8 cellular contexts compared by ENCODE assay signal in genomic region chr7:82441916-82442478, GRCh38. TPM values are rescaled to one million over a fixed set of nuclear protein-coding genes. Genes with fewer than 3 reads are reported as not detected.
DNase-seq lines count a peak whose midpoint lies in the region; ATAC-seq, FAIRE-seq and TF ChIP-seq lines count a peak whose summit lies in the region.

No MANE protein-coding gene starts in this region.

- CTCF ChIA-PET in AG04449 (lab: Yijun Ruan, JAX) = interaction anchor here (0.8 to 1.1 kb wide), 2 partner anchors 10 to 39 kb away, joined by 3 read pairs; no protein-coding TSS in a partner anchor

- no peak for DNase-seq in AG04449 (ENCODE audit: low read depth, low spot score)
- DNase-seq in HFF-Myc (ENCODE audit: extremely low read depth, low read depth) = no peak
- DNase-seq in bronchial epithelial cell (ENCODE audit: low read depth) = peak; percentile 52
- DNase-seq in thyroid gland = no peak
- DNase-seq in KG1 (lab: John Stamatoyannopoulos, UW) = no peak

- FAIRE-seq in bronchial epithelial cell (lab: Jason Lieb, UNC) = no peak

- TF ChIP-seq CTCF in AG04449 (IDR thresholded peaks at IDR 0.05; ENCODE audit: insufficient read depth, low read length, missing control alignments) = no peak
- TF ChIP-seq CTCF in HFF-Myc (IDR thresholded peaks at IDR 0.05; ENCODE audit: low read depth, low read length, missing control alignments) = no peak
- no peak for TF ChIP-seq CTCF in bronchial epithelial cell (IDR thresholded peaks at IDR 0.05; ENCODE audit: insufficient read depth, low read length, severe bottlenecking)
- no peak for TF ChIP-seq CTCF in thyroid gland (IDR thresholded peaks at IDR 0.05)

- intact Hi-C loops in thyroid gland (cut with DNase I) = no loop called here

- ATAC-seq in GM18517 (IDR thresholded peaks at IDR 0.05; ENCODE audit: unreplicated experiment) = no peak
- ATAC-seq in GM21825 (IDR thresholded peaks at IDR 0.05; ENCODE audit: unreplicated experiment) = no peak

- H3K9me3 ChIP-seq in mesodermal cell (ENCODE audit: control insufficient read depth, low read length) (no peaks in the 10 kb centered on the region), thyroid gland (no peaks in the 10 kb centered on the region)

- POLR2A ChIA-PET in AG04449 (lab: Yijun Ruan, JAX) = no interaction called here

- H3K27ac ChIP-seq in mesodermal cell (ENCODE audit: low read depth, low read length, severe bottlenecking) (no peak overlapping the region), thyroid gland (peak overlapping the region in 1 of 3 donors; percentile 96)

- H3K36me3 ChIP-seq in bronchial epithelial cell (ENCODE audit: control insufficient read depth, insufficient read depth, low read length) (no peaks in the 10 kb centered on the region), mesodermal cell (ENCODE audit: control insufficient read depth, insufficient read depth, low read length) (no peaks in the 10 kb centered on the region), thyroid gland (no peaks in the 10 kb centered on the region)

- H3K4me1 ChIP-seq in mesodermal cell (ENCODE audit: control insufficient read depth, insufficient read depth, low read length, poor library complexity, severe bottlenecking) (no peaks in the 10 kb centered on the region), thyroid gland (peaks cover 4 to 7% of the 10 kb centered on the region in 2 donors)

- H3K4me3 ChIP-seq in AG04449 (ENCODE audit: low read depth, low read length) (peak overlapping the region; percentile 80), HFF-Myc (replicated peaks; ENCODE audit: low read depth, low read length) (peak overlapping the region; percentile 77), bronchial epithelial cell (ENCODE audit: low read depth, low read length) (no peak overlapping the region), mesodermal cell (ENCODE audit: extremely low read depth, insufficient read depth, low read length, poor library complexity, severe bottlenecking) (peak overlapping the region; percentile 84), thyroid gland (replicated peaks in 1 of 3) (peak overlapping the region in 1 of 3 donors; percentile 77)

- H3K27me3 ChIP-seq in bronchial epithelial cell (ENCODE audit: control insufficient read depth, insufficient read depth, low read length) (peaks cover 6% of the 10 kb centered on the region), thyroid gland (no peaks in the 10 kb centered on the region)

- TF ChIP-seq POLR2A in thyroid gland (IDR thresholded peaks at IDR 0.05) = no peak

- 0% methylated on average over 1 of the region's 7 CpGs; no CpG with 5 or more reads in 1 of the 2 experiments for WGBS in mesodermal cell (ENCODE audit: insufficient coverage in 2 of 2), 2 experiments
- 53 to 60% methylated on average over 7 of the region's 7 CpGs for WGBS in thyroid gland, 2 donors

RNA-seq across cellular contexts. Expression of gene CACNA2D1, which starts 1.6 kb away (rescaled TPM):
- total RNA-seq in bronchial epithelial cell (0.77 and 1.1 TPM in 2 replicates), thyroid gland (100 to 1,000 TPM in 1 of 4 donors, 10 to 100 TPM in 3; 34.4 to 128 (median 67.9) TPM)
- 14.1 TPM for polyA plus RNA-seq in mesodermal cell (2013, experiment 1 of 2)
- 16.6 TPM for polyA plus RNA-seq in mesodermal cell (2013, experiment 2 of 2)

Comparison
In these comparisons a context has a peak if more than half of its experiments do, and no peak if none do; other contexts are left out.
1. RNA of gene CACNA2D1, which starts 1.6 kb away (total RNA-seq): 34.4 to 128 TPM in thyroid gland; 0.77 to 1.1 TPM in bronchial epithelial cell; every median in the first group is over 10 times any median in the second.